24 cellular contexts compared by ENCODE assay signal in genomic region chr6:132423839-132424238, GRCh38.
"Had no signal": no experiment of that assay in that cellular context is flagged by ENCODE, and none has a peak within 500 bp of the region (broad histone marks: within the 10 kb centered on the region; RNA-seq: fewer than 3 reads in every experiment).

No MANE protein-coding gene starts in this region.

- H3K27ac ChIP-seq: stomach, suprapubic skin, testis, thoracic aorta, thyroid gland, tibial artery, tibial nerve, transverse colon, upper lobe of left lung, upper lobe of right lung, uterus, vagina had no signal

- H3K4me3 ChIP-seq: stomach, suprapubic skin, testis, thoracic aorta, thyroid gland, tibial artery, tibial nerve, transverse colon, upper lobe of left lung, upper lobe of right lung, uterus, vagina had no signal

- H3K36me3 ChIP-seq: stomach, suprapubic skin, thoracic aorta, thyroid gland, tibial artery, tibial nerve, transverse colon, upper lobe of left lung, upper lobe of right lung, uterus, vagina had no signal

- H3K9me3 ChIP-seq: suprapubic skin, testis, thyroid gland, transverse colon, upper lobe of right lung, vagina had no signal

- H3K4me1 ChIP-seq: stomach, suprapubic skin, testis, thyroid gland, tibial artery, tibial nerve, transverse colon, upper lobe of left lung, upper lobe of right lung, uterus, vagina had no signal

- DNase-seq: stimulated activated CD4-positive, alpha-beta T cell treated with anti-CD3 and anti-CD28 coated beads, Interleukin-2, amount 100 ng/mL, for 48 hours; stimulated activated CD4-positive, alpha-beta T cell treated with anti-CD3 and anti-CD28 coated beads, Interleukin-4, amount 100 ng/mL, for 1 hour; stimulated activated CD4-positive, alpha-beta T cell treated with anti-CD3 and anti-CD28 coated beads, Interleukin-4, amount 100 ng/mL, for 24 hours; stimulated activated CD4-positive, alpha-beta T cell treated with anti-CD3 and anti-CD28 coated beads, Interleukin-4, amount 100 ng/mL, for 4 hours; stimulated activated CD8-positive, alpha-beta memory T cell treated with anti-CD3 and anti-CD28 coated beads, Interleukin-4, amount 100 ng/mL, for 48 hours; stimulated activated naive B cell treated with anti-CD40 and anti-IgM and Interleukin-4, amounts not matched to agents 10 μg/mL and 1 μg/mL and 100 μg/mL, for 72 hours; stimulated activated naive CD4-positive, alpha-beta T cell; stimulated activated naive CD4-positive, alpha-beta T cell treated with Interleukin-2 at 50 U/mL for 16 hours; stimulated activated naive CD8-positive, alpha-beta T cell treated with anti-CD3 and anti-CD28 coated beads, Interleukin-15, amount 100 ng/mL, for 72 hours; stimulated activated naive CD8-positive, alpha-beta T cell treated with anti-CD3 and anti-CD28 coated beads, Interleukin-15, Interleukin-2, amounts not matched to agents 100 U/mL and 50 U/mL, for 24 hours; stomach; substantia nigra; testis; thyroid gland; tibial artery; transverse colon; trophoblast cell; upper lobe of left lung; upper lobe of right lung; uterus had no signal
